8 cellular contexts compared by ENCODE assay signal in the genomic region with DNA sequence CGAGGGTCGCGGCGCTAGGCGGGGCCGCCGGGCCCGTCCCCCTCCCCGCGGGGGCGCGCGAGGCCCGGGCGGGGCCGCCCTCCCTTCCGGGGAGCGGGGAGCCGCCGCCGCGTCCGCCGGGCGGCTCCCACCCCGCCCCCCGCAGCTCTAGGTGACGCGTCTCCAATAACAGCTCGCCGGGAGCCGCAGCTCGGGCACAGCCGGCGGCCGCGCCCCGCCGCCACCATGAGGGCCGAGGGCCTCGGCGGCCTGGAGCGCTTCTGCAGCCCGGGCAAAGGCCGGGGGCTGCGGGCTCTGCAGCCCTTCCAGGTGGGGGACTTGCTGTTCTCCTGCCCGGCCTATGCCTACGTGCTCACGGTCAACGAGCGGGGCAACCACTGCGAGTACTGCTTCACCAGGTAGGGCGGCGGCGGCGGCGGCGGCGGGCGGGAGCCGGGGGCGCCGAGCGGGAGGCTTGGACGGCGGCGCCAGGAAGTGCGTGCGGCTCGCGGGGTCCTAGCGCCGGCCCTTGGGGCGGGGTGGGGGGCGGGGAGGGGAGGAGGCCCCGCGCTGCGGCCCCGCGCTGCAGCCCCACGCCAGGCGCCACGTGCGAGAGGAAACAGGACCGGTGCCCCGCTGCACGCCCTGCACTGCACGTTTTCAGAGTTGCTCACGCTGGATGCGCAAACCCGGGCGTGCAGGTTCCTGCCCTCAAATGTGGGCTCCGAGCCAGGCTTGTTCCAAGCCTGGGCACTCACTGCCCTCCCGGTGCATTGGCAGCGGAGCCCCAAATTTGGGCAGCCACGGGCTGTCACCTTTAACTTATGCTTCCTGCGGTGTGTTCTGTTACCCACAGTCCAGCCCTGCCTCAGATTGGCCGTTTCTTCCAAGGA. TPM values are rescaled to one million over a fixed set of nuclear protein-coding genes. Genes with fewer than 3 reads are reported as not detected.
A peak's percentile ranks its signal among the peaks of the same experiment; 100 is the strongest.
DNase-seq lines count a peak whose midpoint lies in the region; ATAC-seq and TF ChIP-seq lines count a peak whose summit lies in the region.

TSS of gene SMYD2 (plus strand) at position 130 of the 872 bp plus-strand sequence. CDS start at position 226, 96 bp downstream.

- H3K27ac Mint-ChIP-seq in MCF 10A (ENCODE audit: low read depth, unreplicated experiment) = peak within 1 kb of the TSS; percentile 84

- no peaks in the 10 kb centered on the region for H3K9me3 Mint-ChIP-seq in MCF 10A (ENCODE audit: unreplicated experiment)

- CTCF ChIA-PET in MCF 10A (lab: Yijun Ruan, JAX) = interaction anchor here (0.7 to 23.9 kb wide), 10 partner anchors 15 to 346 kb away, joined by 3 to 332 read pairs (median 4); no protein-coding TSS in a partner anchor

- DNase-seq in NCI-H2029 (lab: John Stamatoyannopoulos, UW) = peak; percentile 68
- no peak for DNase-seq in NCI-H2029 treated with DMSO at 0.1 percent for 48 hours (lab: John Stamatoyannopoulos, UW)
- peak; percentile 54 for DNase-seq in NCI-H146 treated with DMSO at 0.1 percent for 48 hours (lab: John Stamatoyannopoulos, UW; ENCODE audit: unreplicated experiment)
- peak; percentile 80 for DNase-seq in UCSD-AML1 (lab: John Stamatoyannopoulos, UW; ENCODE audit: unreplicated experiment)
- DNase-seq in MCF 10A (ENCODE audit: unreplicated experiment) = peak; percentile 97
- DNase-seq in iPS-NIHi11 (ENCODE audit: low spot score) = peak; percentile 80

- intact Hi-C loops in MCF 10A (cut with micrococcal nuclease) = loop anchor here (2.0 kb wide), 1 partner anchor 28 kb away; no protein-coding TSS in a partner anchor

- H3K27ac ChIP-seq in skin epidermis = peak within 1 kb of the TSS; percentile 67 to 97 (median 93)

- H3K27me3 Mint-ChIP-seq in MCF 10A (ENCODE audit: insufficient read depth, unreplicated experiment) = no peaks in the 10 kb centered on the region

- peak; percentile 81 for ATAC-seq in HG02798 (IDR thresholded peaks at IDR 0.05; ENCODE audit: poor library complexity, unreplicated experiment)

- peak within 1 kb of the TSS; percentile 58 to 93 (median 77) for H3K4me3 ChIP-seq in skin epidermis

- no peak for TF ChIP-seq CTCF in MCF 10A (IDR thresholded peaks at IDR 0.05; ENCODE audit: unreplicated experiment)

- H3K4me3 Mint-ChIP-seq in MCF 10A (ENCODE audit: unreplicated experiment) = peak within 1 kb of the TSS; percentile 89

- H3K36me3 Mint-ChIP-seq in MCF 10A (ENCODE audit: insufficient read depth, unreplicated experiment) = peaks cover 6% of the 10 kb centered on the region

- H3K4me1 Mint-ChIP-seq in MCF 10A (ENCODE audit: insufficient read depth, unreplicated experiment) = peaks cover 37% of the 10 kb centered on the region

- BruUV-seq in MCF 10A (replicated peaks; lab: Mats Ljungman, UMichigan) = no TSS peak

- POLR2A ChIA-PET in MCF 10A (lab: Yijun Ruan, JAX) = interaction anchor here (0.6 to 2.7 kb wide), 25 partner anchors 9 to 1145 kb away, joined by 3 to 14 read pairs (median 4); partner anchors contain the start of gene PROX1

RNA-seq across cellular contexts. Expression of gene SMYD2, which starts in this region (rescaled TPM):
- 54.5 and 75.1 TPM in 2 replicates for total RNA-seq in MCF 10A (2022)
